Comparison of ENCODE assay signal across 27 cellular contexts in genomic region chr3:45951946-45952345, GRCh38. TPM values are rescaled to one million over a fixed set of nuclear protein-coding genes. Genes with fewer than 3 reads are reported as not detected.
DNase-seq lines count a peak whose midpoint lies in the region; ATAC-seq and TF ChIP-seq lines count a peak whose summit lies in the region.
"Had no signal": no experiment of that assay in that cellular context is flagged by ENCODE, and none has a peak within 500 bp of the region (broad histone marks: within the 10 kb centered on the region; RNA-seq: fewer than 3 reads in every experiment).

No MANE protein-coding gene starts in this region.

- H3K4me3 ChIP-seq in Peyer's patch (no peak overlapping the region), upper lobe of left lung (no peak overlapping the region)
- H3K4me3 ChIP-seq: PC-9, prostate gland, tibial nerve had no signal

- H3K4me3 Mint-ChIP-seq in activated naive CD8-positive, alpha-beta T cell treated with anti-CD3 and anti-CD28 coated beads, Interleukin-2, amount 10 ng/mL, durations not matched to agents 7 days and 5 days, result peak overlapping the region; percentile 60
- H3K4me3 Mint-ChIP-seq in activated naive CD8-positive, alpha-beta T cell treated with anti-CD3 and anti-CD28 coated beads, Interleukin-2, amount 50 U/mL, for 24 hours, result no peak overlapping the region
- peak overlapping the region; percentile 61 to 87 for H3K4me3 Mint-ChIP-seq in effector memory CD8-positive, alpha-beta T cell
- H3K4me3 Mint-ChIP-seq: activated T-cell treated with anti-CD3 and anti-CD28 coated beads, Interleukin-2, amount 50 U/mL, for 4 hours; dendritic cell treated with granulocyte-macrophage colony-stimulating factor and Interleukin-4, amounts not matched to agents 40 ng/mL and 50 ng/mL, for 4 days had no signal

- peaks cover 0 to 90% (median under 1%) of the 10 kb centered on the region in 3 donors for H3K36me3 ChIP-seq in Peyer's patch
- H3K36me3 ChIP-seq in upper lobe of left lung, result peaks cover 30 to 99% (median 69%) of the 10 kb centered on the region in 4 donors

- no peak for DNase-seq in activated naive CD8-positive, alpha-beta T cell treated with anti-CD3 and anti-CD28 coated beads, Interleukin-2, amount 10 ng/mL, durations not matched to agents 7 days and 5 days
- DNase-seq in activated naive CD8-positive, alpha-beta T cell treated with anti-CD3 and anti-CD28 coated beads, Interleukin-2, amount 50 U/mL, for 24 hours, result no peak
- no peak for DNase-seq in Peyer's patch
- no peak for DNase-seq in effector memory CD8-positive, alpha-beta T cell
- no peak for DNase-seq in upper lobe of left lung
- DNase-seq in HCEC 1CT, result no peak
- DNase-seq: activated naive CD4-positive, alpha-beta T cell treated with anti-CD3 and anti-CD28 coated beads, Interleukin-2, amount 50 U/mL, for 16 hours; activated T-cell treated with anti-CD3 and anti-CD28 coated beads, Interleukin-2, amount 50 U/mL, for 4 hours; anterior cingulate cortex; Calu3; GOT3; hypothalamus; mesendoderm; MM.1S; NCI-H2029; NCI-H526; NK-92 treated with Interleukin-12 subunit alpha and Interleukin-12 subunit beta, amount 100 ng/mL, for 24 hours; PC-9; SHP77 treated with DMSO at 0.1 percent for 48 hours; SW 1271 had no signal

- TF ChIP-seq POLR2A in Peyer's patch (IDR thresholded peaks at IDR 0.05) (no peak), upper lobe of left lung (IDR thresholded peaks at IDR 0.05) (no peak)

- peaks cover 68% of the 10 kb centered on the region for H3K4me1 Mint-ChIP-seq in activated naive CD8-positive, alpha-beta T cell treated with anti-CD3 and anti-CD28 coated beads, Interleukin-2, amount 10 ng/mL, durations not matched to agents 7 days and 5 days
- H3K4me1 Mint-ChIP-seq in activated naive CD8-positive, alpha-beta T cell treated with anti-CD3 and anti-CD28 coated beads, Interleukin-2, amount 50 U/mL, for 24 hours, result peaks cover 76% of the 10 kb centered on the region
- peaks cover 69 to 73% of the 10 kb centered on the region in 2 donors for H3K4me1 Mint-ChIP-seq in effector memory CD8-positive, alpha-beta T cell (ENCODE audit: low read depth in 2 of 2)

- H3K27me3 ChIP-seq in Peyer's patch (no peaks in the 10 kb centered on the region), upper lobe of left lung (no peaks in the 10 kb centered on the region)
- H3K27me3 ChIP-seq: tibial nerve had no signal

- peaks cover 0 to 5% (median 0%) of the 10 kb centered on the region in 4 donors for H3K4me1 ChIP-seq in Peyer's patch
- peaks cover 0 to 5% (median 0%) of the 10 kb centered on the region in 4 donors for H3K4me1 ChIP-seq in upper lobe of left lung
- H3K4me1 ChIP-seq: prostate gland, tibial nerve had no signal

- 85 to 96% methylated on average over 6 of the region's 6 CpGs for WGBS in upper lobe of left lung, 2 donors

- H3K9me3 ChIP-seq in Peyer's patch (no peaks in the 10 kb centered on the region), upper lobe of left lung (no peaks in the 10 kb centered on the region)
- H3K9me3 ChIP-seq: prostate gland, tibial nerve had no signal

- no peaks in the 10 kb centered on the region for H3K27me3 Mint-ChIP-seq in activated naive CD8-positive, alpha-beta T cell treated with anti-CD3 and anti-CD28 coated beads, Interleukin-2, amount 10 ng/mL, durations not matched to agents 7 days and 5 days
- H3K27me3 Mint-ChIP-seq in activated naive CD8-positive, alpha-beta T cell treated with anti-CD3 and anti-CD28 coated beads, Interleukin-2, amount 50 U/mL, for 24 hours, result no peaks in the 10 kb centered on the region
- no peaks in the 10 kb centered on the region for H3K27me3 Mint-ChIP-seq in effector memory CD8-positive, alpha-beta T cell
- H3K27me3 Mint-ChIP-seq: dendritic cell treated with granulocyte-macrophage colony-stimulating factor and Interleukin-4, amounts not matched to agents 40 ng/mL and 50 ng/mL, for 4 days; stimulated activated naive CD8-positive, alpha-beta T cell treated with anti-CD3 and anti-CD28 coated beads, Interleukin-15, amount 100 ng/mL, for 72 hours had no signal

- TF ChIP-seq CTCF in Peyer's patch (IDR thresholded peaks at IDR 0.05) (no peak), upper lobe of left lung (IDR thresholded peaks at IDR 0.05) (no peak)

- no peak for ATAC-seq in activated naive CD8-positive, alpha-beta T cell treated with anti-CD3 and anti-CD28 coated beads, Interleukin-2, amount 10 ng/mL, durations not matched to agents 7 days and 5 days (ENCODE audit: low read depth)
- no peak for ATAC-seq in activated naive CD8-positive, alpha-beta T cell treated with anti-CD3 and anti-CD28 coated beads, Interleukin-2, amount 50 U/mL, for 24 hours
- no peak for ATAC-seq in effector memory CD8-positive, alpha-beta T cell (replicated peaks)
- ATAC-seq in upper lobe of left lung (ENCODE audit: low FRiP score in 2 of 2), result no peak
- ATAC-seq in GM21360 (IDR thresholded peaks at IDR 0.05; ENCODE audit: unreplicated experiment), result no peak
- ATAC-seq: left lobe of liver had no signal

- peak overlapping the region in 3 of 4 donors; percentile 51 to 80 (median 53) for H3K27ac ChIP-seq in Peyer's patch
- peak overlapping the region in 3 of 4 donors; percentile 39 to 65 (median 52) for H3K27ac ChIP-seq in upper lobe of left lung
- H3K27ac ChIP-seq: KMS-11, PC-9, prostate gland, tibial nerve had no signal

- no peaks in the 10 kb centered on the region for H3K9me3 Mint-ChIP-seq in activated naive CD8-positive, alpha-beta T cell treated with anti-CD3 and anti-CD28 coated beads, Interleukin-2, amount 10 ng/mL, durations not matched to agents 7 days and 5 days
- no peaks in the 10 kb centered on the region for H3K9me3 Mint-ChIP-seq in activated naive CD8-positive, alpha-beta T cell treated with anti-CD3 and anti-CD28 coated beads, Interleukin-2, amount 50 U/mL, for 24 hours
- H3K9me3 Mint-ChIP-seq in effector memory CD8-positive, alpha-beta T cell, result no peaks in the 10 kb centered on the region
- H3K9me3 Mint-ChIP-seq: activated T-cell treated with anti-CD3 and anti-CD28 coated beads, Interleukin-2, amount 50 U/mL, for 4 hours; dendritic cell treated with granulocyte-macrophage colony-stimulating factor and Interleukin-4, amounts not matched to agents 40 ng/mL and 50 ng/mL, for 4 days; stimulated activated naive CD8-positive, alpha-beta T cell treated with anti-CD3 and anti-CD28 coated beads, Interleukin-15, amount 100 ng/mL, for 72 hours had no signal

- no peak for TF ChIP-seq EP300 in upper lobe of left lung (IDR thresholded peaks at IDR 0.05)

- H3K27ac Mint-ChIP-seq in activated naive CD8-positive, alpha-beta T cell treated with anti-CD3 and anti-CD28 coated beads, Interleukin-2, amount 10 ng/mL, durations not matched to agents 7 days and 5 days, result peak overlapping the region; percentile 94
- H3K27ac Mint-ChIP-seq in activated naive CD8-positive, alpha-beta T cell treated with anti-CD3 and anti-CD28 coated beads, Interleukin-2, amount 50 U/mL, for 24 hours, result no peak overlapping the region
- H3K27ac Mint-ChIP-seq in effector memory CD8-positive, alpha-beta T cell, result peak overlapping the region; percentile 86 to 92
- H3K27ac Mint-ChIP-seq: dendritic cell treated with granulocyte-macrophage colony-stimulating factor and Interleukin-4, amounts not matched to agents 40 ng/mL and 50 ng/mL, for 4 days had no signal

- peaks cover 80% of the 10 kb centered on the region for H3K36me3 Mint-ChIP-seq in activated naive CD8-positive, alpha-beta T cell treated with anti-CD3 and anti-CD28 coated beads, Interleukin-2, amount 10 ng/mL, durations not matched to agents 7 days and 5 days
- peaks cover 81% of the 10 kb centered on the region for H3K36me3 Mint-ChIP-seq in activated naive CD8-positive, alpha-beta T cell treated with anti-CD3 and anti-CD28 coated beads, Interleukin-2, amount 50 U/mL, for 24 hours (ENCODE audit: low read depth)
- H3K36me3 Mint-ChIP-seq in effector memory CD8-positive, alpha-beta T cell (ENCODE audit: insufficient read depth), result peaks cover 89% of the 10 kb centered on the region

- POLR2A ChIA-PET in activated naive CD8-positive, alpha-beta T cell treated with anti-CD3 and anti-CD28 coated beads, Interleukin-2, amount 10 ng/mL, durations not matched to agents 7 days and 5 days (lab: Charles Lee), result interaction anchor here (0.5 to 3.9 kb wide), 8 partner anchors 14 to 256 kb away, joined by 3 to 44 read pairs (median 9); partner anchors contain the start of gene CCR1

RNA-seq across cellular contexts. Expression of gene CXCR6, which starts 8.7 kb away (rescaled TPM):
- total RNA-seq in activated naive CD8-positive, alpha-beta T cell treated with anti-CD3 and anti-CD28 coated beads, Interleukin-2, amount 10 ng/mL, durations not matched to agents 7 days and 5 days, result 10 to 100 TPM; 12.4 to 13.5 TPM
- total RNA-seq in Peyer's patch (1 to 10 TPM in 3 of 4 donors, not detected in 1; 1.7 to 3.6 (median 2.5) TPM), upper lobe of left lung (10 to 100 TPM in 1 of 6 donors, 1 to 10 TPM in 5; 2.1 to 10.2 (median 3.0) TPM)
- total RNA-seq: Calu3, left lobe of liver had no signal

RNA-seq across cellular contexts. Expression of gene FYCO1, which starts 43.7 kb away (rescaled TPM):
- 10 to 100 TPM; 37.9 to 39.1 TPM for total RNA-seq in activated naive CD8-positive, alpha-beta T cell treated with anti-CD3 and anti-CD28 coated beads, Interleukin-2, amount 10 ng/mL, durations not matched to agents 7 days and 5 days
- total RNA-seq in Peyer's patch (10 to 100 TPM; 35.8 to 51.2 (median 43.8) TPM), upper lobe of left lung (10 to 100 TPM; 37.5 to 84.9 (median 45.3) TPM)
